ENCODE assay signal across 2 cellular contexts in the genomic region with DNA sequence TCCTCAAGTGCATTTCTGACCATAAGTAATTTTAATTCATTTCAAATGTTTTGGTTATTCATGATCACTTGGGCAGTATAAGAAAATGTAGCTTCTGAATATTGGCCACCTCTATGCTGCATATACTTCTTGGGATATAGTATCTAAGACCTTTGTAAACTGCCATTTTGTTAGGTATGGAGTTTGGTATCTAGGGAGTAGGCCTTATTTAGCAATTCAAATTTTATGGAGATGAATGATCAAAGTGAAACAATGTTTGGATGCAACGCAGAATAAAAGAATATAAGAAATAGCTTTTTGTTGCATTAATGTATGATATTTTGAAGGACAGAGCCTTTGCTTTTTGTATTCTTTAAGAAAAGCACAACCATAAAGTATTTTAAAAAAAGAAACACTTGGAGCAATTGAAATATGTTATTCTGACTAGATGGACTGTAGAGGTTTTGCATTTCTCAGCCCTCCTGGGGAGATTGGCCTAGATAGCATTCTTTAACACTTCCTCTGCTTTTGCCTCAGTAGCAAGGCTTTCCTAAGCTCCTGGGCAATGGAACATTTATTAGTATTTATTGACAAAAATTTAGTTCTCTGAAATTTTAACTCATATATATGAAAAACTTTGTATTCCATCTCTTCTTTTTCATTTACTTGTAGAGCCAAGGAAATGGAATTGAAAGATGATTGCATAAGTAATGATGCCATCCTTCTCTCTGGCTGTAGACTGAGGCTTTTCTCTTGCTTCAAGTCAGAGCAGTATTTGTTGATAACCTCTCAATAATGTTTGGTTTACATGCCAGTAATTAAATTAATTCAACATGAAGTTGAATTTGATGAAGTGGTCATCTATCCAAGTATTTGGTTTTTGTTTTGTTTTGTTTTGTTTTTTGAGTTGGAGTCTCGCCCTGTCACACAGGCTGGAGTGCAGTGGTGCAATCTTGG.
TF ChIP-seq lines count a peak whose summit lies in the region.

No MANE protein-coding gene starts in this region.

TF ChIP-seq in IMR-90, 13 proteins besides CTCF, POLR2A, EP300 and RAD21 (continued from another document):
- TF ChIP-seq RCOR1 (IDR thresholded peaks at IDR 0.05; ENCODE audit: insufficient replicate concordance, low read length) (no peak), BHLHE40 (IDR thresholded peaks at IDR 0.05; ENCODE audit: low read depth, low read length) (no peak), CHD1 (IDR thresholded peaks at IDR 0.05; ENCODE audit: low read depth, low read length) (no peak), MAFK (IDR thresholded peaks at IDR 0.05; ENCODE audit: low read depth, low read length) (no peak), SMC3 (IDR thresholded peaks at IDR 0.05; ENCODE audit: low read depth, low read length) (no peak), MAZ (IDR thresholded peaks at IDR 0.05; ENCODE audit: borderline replicate concordance, low read depth, low read length) (no peak), NFE2L2 (IDR thresholded peaks at IDR 0.05; ENCODE audit: low read depth, low read length) (no peak), MXI1 (IDR thresholded peaks at IDR 0.05; ENCODE audit: borderline replicate concordance, low read depth, low read length) (no peak), CEBPB (IDR thresholded peaks at IDR 0.05; ENCODE audit: low read depth, low read length) (no peak)
- TF ChIP-seq, protein P1, sequence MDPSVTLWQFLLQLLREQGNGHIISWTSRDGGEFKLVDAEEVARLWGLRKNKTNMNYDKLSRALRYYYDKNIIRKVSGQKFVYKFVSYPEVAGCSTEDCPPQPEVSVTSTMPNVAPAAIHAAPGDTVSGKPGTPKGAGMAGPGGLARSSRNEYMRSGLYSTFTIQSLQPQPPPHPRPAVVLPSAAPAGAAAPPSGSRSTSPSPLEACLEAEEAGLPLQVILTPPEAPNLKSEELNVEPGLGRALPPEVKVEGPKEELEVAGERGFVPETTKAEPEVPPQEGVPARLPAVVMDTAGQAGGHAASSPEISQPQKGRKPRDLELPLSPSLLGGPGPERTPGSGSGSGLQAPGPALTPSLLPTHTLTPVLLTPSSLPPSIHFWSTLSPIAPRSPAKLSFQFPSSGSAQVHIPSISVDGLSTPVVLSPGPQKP (IDR thresholded peaks at IDR 0.05; ENCODE audit: borderline replicate concordance, low read depth, low read length): no peak
- TF ChIP-seq, protein P2, sequence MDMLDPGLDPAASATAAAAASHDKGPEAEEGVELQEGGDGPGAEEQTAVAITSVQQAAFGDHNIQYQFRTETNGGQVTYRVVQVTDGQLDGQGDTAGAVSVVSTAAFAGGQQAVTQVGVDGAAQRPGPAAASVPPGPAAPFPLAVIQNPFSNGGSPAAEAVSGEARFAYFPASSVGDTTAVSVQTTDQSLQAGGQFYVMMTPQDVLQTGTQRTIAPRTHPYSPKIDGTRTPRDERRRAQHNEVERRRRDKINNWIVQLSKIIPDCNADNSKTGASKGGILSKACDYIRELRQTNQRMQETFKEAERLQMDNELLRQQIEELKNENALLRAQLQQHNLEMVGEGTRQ (IDR thresholded peaks at IDR 0.05; ENCODE audit: low read depth, low read length): no peak

TF ChIP-seq in SK-N-SH, 30 proteins besides CTCF, POLR2A, EP300 and RAD21 (continued from another document):
- TF ChIP-seq, protein P3, sequence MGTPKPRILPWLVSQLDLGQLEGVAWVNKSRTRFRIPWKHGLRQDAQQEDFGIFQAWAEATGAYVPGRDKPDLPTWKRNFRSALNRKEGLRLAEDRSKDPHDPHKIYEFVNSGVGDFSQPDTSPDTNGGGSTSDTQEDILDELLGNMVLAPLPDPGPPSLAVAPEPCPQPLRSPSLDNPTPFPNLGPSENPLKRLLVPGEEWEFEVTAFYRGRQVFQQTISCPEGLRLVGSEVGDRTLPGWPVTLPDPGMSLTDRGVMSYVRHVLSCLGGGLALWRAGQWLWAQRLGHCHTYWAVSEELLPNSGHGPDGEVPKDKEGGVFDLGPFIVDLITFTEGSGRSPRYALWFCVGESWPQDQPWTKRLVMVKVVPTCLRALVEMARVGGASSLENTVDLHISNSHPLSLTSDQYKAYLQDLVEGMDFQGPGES (IDR thresholded peaks at IDR 0.05; ENCODE audit: low read depth, low read length): no peak
- TF ChIP-seq, protein P4, sequence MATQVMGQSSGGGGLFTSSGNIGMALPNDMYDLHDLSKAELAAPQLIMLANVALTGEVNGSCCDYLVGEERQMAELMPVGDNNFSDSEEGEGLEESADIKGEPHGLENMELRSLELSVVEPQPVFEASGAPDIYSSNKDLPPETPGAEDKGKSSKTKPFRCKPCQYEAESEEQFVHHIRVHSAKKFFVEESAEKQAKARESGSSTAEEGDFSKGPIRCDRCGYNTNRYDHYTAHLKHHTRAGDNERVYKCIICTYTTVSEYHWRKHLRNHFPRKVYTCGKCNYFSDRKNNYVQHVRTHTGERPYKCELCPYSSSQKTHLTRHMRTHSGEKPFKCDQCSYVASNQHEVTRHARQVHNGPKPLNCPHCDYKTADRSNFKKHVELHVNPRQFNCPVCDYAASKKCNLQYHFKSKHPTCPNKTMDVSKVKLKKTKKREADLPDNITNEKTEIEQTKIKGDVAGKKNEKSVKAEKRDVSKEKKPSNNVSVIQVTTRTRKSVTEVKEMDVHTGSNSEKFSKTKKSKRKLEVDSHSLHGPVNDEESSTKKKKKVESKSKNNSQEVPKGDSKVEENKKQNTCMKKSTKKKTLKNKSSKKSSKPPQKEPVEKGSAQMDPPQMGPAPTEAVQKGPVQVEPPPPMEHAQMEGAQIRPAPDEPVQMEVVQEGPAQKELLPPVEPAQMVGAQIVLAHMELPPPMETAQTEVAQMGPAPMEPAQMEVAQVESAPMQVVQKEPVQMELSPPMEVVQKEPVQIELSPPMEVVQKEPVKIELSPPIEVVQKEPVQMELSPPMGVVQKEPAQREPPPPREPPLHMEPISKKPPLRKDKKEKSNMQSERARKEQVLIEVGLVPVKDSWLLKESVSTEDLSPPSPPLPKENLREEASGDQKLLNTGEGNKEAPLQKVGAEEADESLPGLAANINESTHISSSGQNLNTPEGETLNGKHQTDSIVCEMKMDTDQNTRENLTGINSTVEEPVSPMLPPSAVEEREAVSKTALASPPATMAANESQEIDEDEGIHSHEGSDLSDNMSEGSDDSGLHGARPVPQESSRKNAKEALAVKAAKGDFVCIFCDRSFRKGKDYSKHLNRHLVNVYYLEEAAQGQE (IDR thresholded peaks at IDR 0.05; ENCODE audit: low read depth, low read length): no peak
- TF ChIP-seq YY1 (IDR thresholded peaks at IDR 0.05; ENCODE audit: low read depth) (no peak), GATA2 (CRISPR knock-in tag; IDR thresholded peaks at IDR 0.05) (no peak), FOXJ3 (CRISPR knock-in tag; IDR thresholded peaks at IDR 0.05) (no peak), SMC3 (IDR thresholded peaks at IDR 0.05; ENCODE audit: low read depth, low read length) (no peak)
TF ChIP-seq in SK-N-SH: peak in this region for 0.
